Comparison of ENCODE assay signal across 2 cellular contexts in the genomic region with DNA sequence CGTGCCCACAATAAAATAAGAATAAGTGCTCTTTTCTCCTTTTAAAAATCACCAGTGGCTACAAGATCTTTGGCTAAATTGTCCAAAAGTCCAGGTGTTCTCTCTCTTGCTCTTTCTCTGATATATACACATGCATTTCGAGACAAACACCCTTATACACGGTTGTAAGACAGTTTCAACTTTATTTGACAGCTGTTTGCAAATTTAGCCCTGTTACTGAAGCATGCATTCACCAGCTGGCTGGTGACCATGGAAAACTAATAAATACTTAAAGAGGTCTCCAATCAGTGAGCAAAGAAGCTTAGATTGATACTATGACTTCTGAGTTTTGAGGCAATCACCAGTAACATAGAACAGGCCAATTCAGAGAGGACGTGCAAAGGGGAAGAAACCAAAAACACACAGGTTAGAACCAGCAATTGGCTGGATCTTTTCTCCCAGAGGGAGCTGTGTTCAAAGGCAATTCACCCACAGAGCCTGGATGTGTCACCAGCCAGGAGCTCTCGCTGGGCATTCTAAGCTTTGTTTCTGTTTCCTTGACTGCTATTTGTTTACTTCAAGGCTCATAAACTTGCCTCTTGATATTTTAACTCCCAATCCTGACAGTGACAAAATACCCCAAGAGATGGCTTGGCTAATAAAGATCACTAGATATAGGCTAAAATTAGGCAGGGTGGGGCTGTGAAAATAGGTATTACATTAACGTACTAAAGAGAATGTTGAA.
TF ChIP-seq lines count a peak whose summit lies in the region.

No MANE protein-coding gene starts in this region.

TF ChIP-seq in HCT116, 20 proteins besides CTCF, POLR2A, EP300 and RAD21 (continued from another document):
- TF ChIP-seq, protein P1, sequence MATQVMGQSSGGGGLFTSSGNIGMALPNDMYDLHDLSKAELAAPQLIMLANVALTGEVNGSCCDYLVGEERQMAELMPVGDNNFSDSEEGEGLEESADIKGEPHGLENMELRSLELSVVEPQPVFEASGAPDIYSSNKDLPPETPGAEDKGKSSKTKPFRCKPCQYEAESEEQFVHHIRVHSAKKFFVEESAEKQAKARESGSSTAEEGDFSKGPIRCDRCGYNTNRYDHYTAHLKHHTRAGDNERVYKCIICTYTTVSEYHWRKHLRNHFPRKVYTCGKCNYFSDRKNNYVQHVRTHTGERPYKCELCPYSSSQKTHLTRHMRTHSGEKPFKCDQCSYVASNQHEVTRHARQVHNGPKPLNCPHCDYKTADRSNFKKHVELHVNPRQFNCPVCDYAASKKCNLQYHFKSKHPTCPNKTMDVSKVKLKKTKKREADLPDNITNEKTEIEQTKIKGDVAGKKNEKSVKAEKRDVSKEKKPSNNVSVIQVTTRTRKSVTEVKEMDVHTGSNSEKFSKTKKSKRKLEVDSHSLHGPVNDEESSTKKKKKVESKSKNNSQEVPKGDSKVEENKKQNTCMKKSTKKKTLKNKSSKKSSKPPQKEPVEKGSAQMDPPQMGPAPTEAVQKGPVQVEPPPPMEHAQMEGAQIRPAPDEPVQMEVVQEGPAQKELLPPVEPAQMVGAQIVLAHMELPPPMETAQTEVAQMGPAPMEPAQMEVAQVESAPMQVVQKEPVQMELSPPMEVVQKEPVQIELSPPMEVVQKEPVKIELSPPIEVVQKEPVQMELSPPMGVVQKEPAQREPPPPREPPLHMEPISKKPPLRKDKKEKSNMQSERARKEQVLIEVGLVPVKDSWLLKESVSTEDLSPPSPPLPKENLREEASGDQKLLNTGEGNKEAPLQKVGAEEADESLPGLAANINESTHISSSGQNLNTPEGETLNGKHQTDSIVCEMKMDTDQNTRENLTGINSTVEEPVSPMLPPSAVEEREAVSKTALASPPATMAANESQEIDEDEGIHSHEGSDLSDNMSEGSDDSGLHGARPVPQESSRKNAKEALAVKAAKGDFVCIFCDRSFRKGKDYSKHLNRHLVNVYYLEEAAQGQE (IDR thresholded peaks at IDR 0.05; ENCODE audit: low read depth) = no peak
- TF ChIP-seq ZBTB33 (IDR thresholded peaks at IDR 0.05; ENCODE audit: extremely low read depth, insufficient replicate concordance, low read length) = no peak
- TF ChIP-seq YY1 (IDR thresholded peaks at IDR 0.05; ENCODE audit: extremely low read depth, insufficient replicate concordance, low read depth, low read length) = no peak
- TF ChIP-seq MAX (IDR thresholded peaks at IDR 0.05) = no peak
- no peak for TF ChIP-seq CBX3 (IDR thresholded peaks at IDR 0.05; ENCODE audit: low read depth)
- no peak for TF ChIP-seq SRF (IDR thresholded peaks at IDR 0.05; ENCODE audit: low read depth)
- TF ChIP-seq EGR1 (IDR thresholded peaks at IDR 0.05; ENCODE audit: low read depth) = no peak
- TF ChIP-seq FOSL1 (IDR thresholded peaks at IDR 0.05; ENCODE audit: low read depth) = no peak
- no peak for TF ChIP-seq SP1 (IDR thresholded peaks at IDR 0.05; ENCODE audit: low read depth)

TF ChIP-seq in WTC11, 78 proteins besides CTCF, POLR2A, EP300 and RAD21 (continued from another document):
- TF ChIP-seq STAT6 (CRISPR knock-in tag; conservative IDR thresholded peaks at IDR 0.05; ENCODE audit: low read depth) (no peak), ZBTB43 (CRISPR knock-in tag; IDR thresholded peaks at IDR 0.05) (no peak)
TF ChIP-seq in WTC11: peak in this region for 0.
